In the genomic region with DNA sequence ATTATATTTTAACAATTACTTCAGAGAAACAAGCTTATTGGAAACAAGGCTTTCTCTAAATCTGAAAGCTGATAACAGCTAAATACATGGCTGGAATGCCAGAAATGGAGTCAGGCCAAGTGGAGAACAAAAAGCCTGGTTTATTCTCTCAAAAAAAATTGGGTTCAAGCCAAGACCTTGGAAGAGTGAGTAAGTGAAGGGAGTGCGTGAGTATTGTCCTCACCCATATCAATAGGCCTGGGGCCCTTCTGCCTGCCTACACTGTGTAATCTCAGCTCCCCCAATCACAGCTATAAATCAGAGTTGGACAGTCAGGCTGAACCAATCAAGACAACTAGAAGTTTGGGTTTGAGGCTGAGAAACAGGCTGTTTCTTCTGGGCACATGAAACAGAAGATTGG, we compare ENCODE assay signal across 8 cellular contexts. TPM values are rescaled to one million over a fixed set of nuclear protein-coding genes. Genes with fewer than 3 reads are reported as not detected.
DNase-seq lines count a peak whose midpoint lies in the region; ATAC-seq and TF ChIP-seq lines count a peak whose summit lies in the region.

No MANE protein-coding gene starts in this region.

- peaks cover 57% of the 10 kb centered on the region for H3K4me1 Mint-ChIP-seq in central memory CD8-positive, alpha-beta T cell

- H3K4me3 ChIP-seq in urinary bladder (ENCODE audit: low read depth, low read length), result no peak overlapping the region
- H3K4me3 ChIP-seq in MM.1S (ENCODE audit: low read length), result no peak overlapping the region

- no peak for ATAC-seq in central memory CD8-positive, alpha-beta T cell (replicated peaks; ENCODE audit: extremely low read depth, poor library complexity, severe bottlenecking)

- in situ Hi-C loops in GM13976 (cut with MboI; ENCODE audit: low sequenced_read_pairs, unreplicated experiment), result no loop called here

- H3K27ac ChIP-seq in urinary bladder (ENCODE audit: low read depth) (peak overlapping the region; percentile 60), MM.1S (ENCODE audit: low read length) (no peak overlapping the region)

- 13% methylated on average over 1 of the region's 1 CpG for WGBS in urinary bladder

- H3K4me1 ChIP-seq in urinary bladder (ENCODE audit: insufficient read depth) (peaks cover 2% of the 10 kb centered on the region), MM.1S (ENCODE audit: low read length) (peaks cover under 1% of the 10 kb centered on the region; the same call in 1 of the 2 replicates)

- H3K9me3 ChIP-seq in MM.1S (replicated peaks; ENCODE audit: insufficient read depth, low read length), result no peaks in the 10 kb centered on the region

- peaks cover 29% of the 10 kb centered on the region for H3K36me3 Mint-ChIP-seq in central memory CD8-positive, alpha-beta T cell (ENCODE audit: insufficient read depth)

- no peak overlapping the region for H2AFZ ChIP-seq in MM.1S (ENCODE audit: low read length)

- H3K36me3 ChIP-seq in urinary bladder (ENCODE audit: insufficient read depth), result no peaks in the 10 kb centered on the region
- peaks cover 6% of the 10 kb centered on the region; the same call in 1 of the 2 replicates for H3K36me3 ChIP-seq in MM.1S (replicated peaks; ENCODE audit: insufficient read depth, low read length)

- H3K27me3 Mint-ChIP-seq in central memory CD8-positive, alpha-beta T cell, result no peaks in the 10 kb centered on the region

- H3F3A ChIP-seq in MM.1S (ENCODE audit: insufficient read depth, low read length), result no peaks in the 10 kb centered on the region

- peak; percentile 92 for DNase-seq in ELR (ENCODE audit: low read depth)
- peak; percentile 85 for DNase-seq in NCI-H345 (lab: John Stamatoyannopoulos, UW)
- DNase-seq in central memory CD8-positive, alpha-beta T cell (ENCODE audit: low spot score in 2 of 2), result no peak
- peak; percentile 77 to 91 for DNase-seq in lung microvascular endothelial cell (ENCODE audit: low read depth in 2 of 2)
- no peak for DNase-seq in SIG-M5 (lab: John Stamatoyannopoulos, UW)
- no peak for DNase-seq in GM13976 (ENCODE audit: low spot score)
- no peak for DNase-seq in MM.1S

- no peak overlapping the region for H3K9ac ChIP-seq in MM.1S (ENCODE audit: low read length)

- H3K27ac Mint-ChIP-seq in central memory CD8-positive, alpha-beta T cell (ENCODE audit: low read depth), result peak overlapping the region; percentile 87

- no peak overlapping the region for H3K4me2 ChIP-seq in MM.1S (ENCODE audit: low read depth, low read length)

- peaks cover 68% of the 10 kb centered on the region for H3K79me2 ChIP-seq in MM.1S (ENCODE audit: low read length)

- no peaks in the 10 kb centered on the region for H4K20me1 ChIP-seq in MM.1S (ENCODE audit: insufficient read depth, low read length)

- H3K9me3 Mint-ChIP-seq in central memory CD8-positive, alpha-beta T cell, result no peaks in the 10 kb centered on the region

- no peak for TF ChIP-seq CTCF in GM13976 (IDR thresholded peaks at IDR 0.05; ENCODE audit: borderline replicate concordance, control extremely low read depth, extremely low read depth, insufficient read depth, missing control alignments)
- no peak for TF ChIP-seq CTCF in MM.1S (IDR thresholded peaks at IDR 0.05; ENCODE audit: low read length)

- peak overlapping the region; percentile 42 for H3K4me3 Mint-ChIP-seq in central memory CD8-positive, alpha-beta T cell

- H3K9me2 ChIP-seq in MM.1S (replicated peaks; ENCODE audit: insufficient read depth, low read length), result no peaks in the 10 kb centered on the region

- no peaks in the 10 kb centered on the region for H3K27me3 ChIP-seq in MM.1S (replicated peaks; ENCODE audit: insufficient read depth, low read length)

RNA-seq across cellular contexts. Expression of a gene that starts 7.4 kb away (rescaled TPM):
- total RNA-seq in lung microvascular endothelial cell, result 12.5 and 15.7 TPM in 2 replicates
- 41.0 TPM for total RNA-seq in urinary bladder
- polyA plus RNA-seq in urinary bladder, result 28.5 TPM

RNA-seq across cellular contexts. Expression of a gene that starts 7.4 kb away (rescaled TPM):
- total RNA-seq in lung microvascular endothelial cell (4.4 and 5.8 TPM in 2 replicates), urinary bladder (22.0 TPM)
- 11.6 TPM for polyA plus RNA-seq in urinary bladder

RNA-seq across cellular contexts. Expression of a gene that starts 37.6 kb away (rescaled TPM):
- 12.3 and 14.8 TPM in 2 replicates for total RNA-seq in lung microvascular endothelial cell
- 55.4 TPM for total RNA-seq in urinary bladder
- 10.2 TPM for polyA plus RNA-seq in urinary bladder

Comparison
In these comparisons a context has a peak if more than half of its experiments do, and no peak if none do; other contexts are left out.
1. DNase-seq: peak in ELR (single experiment), NCI-H345 (single experiment) and lung microvascular endothelial cell (2 of 2); none in central memory CD8-positive, alpha-beta T cell (0 of 2), SIG-M5 (single experiment), GM13976 (single experiment) and MM.1S (single experiment).